1 cellular context compared by ENCODE assay signal in the genomic region with DNA sequence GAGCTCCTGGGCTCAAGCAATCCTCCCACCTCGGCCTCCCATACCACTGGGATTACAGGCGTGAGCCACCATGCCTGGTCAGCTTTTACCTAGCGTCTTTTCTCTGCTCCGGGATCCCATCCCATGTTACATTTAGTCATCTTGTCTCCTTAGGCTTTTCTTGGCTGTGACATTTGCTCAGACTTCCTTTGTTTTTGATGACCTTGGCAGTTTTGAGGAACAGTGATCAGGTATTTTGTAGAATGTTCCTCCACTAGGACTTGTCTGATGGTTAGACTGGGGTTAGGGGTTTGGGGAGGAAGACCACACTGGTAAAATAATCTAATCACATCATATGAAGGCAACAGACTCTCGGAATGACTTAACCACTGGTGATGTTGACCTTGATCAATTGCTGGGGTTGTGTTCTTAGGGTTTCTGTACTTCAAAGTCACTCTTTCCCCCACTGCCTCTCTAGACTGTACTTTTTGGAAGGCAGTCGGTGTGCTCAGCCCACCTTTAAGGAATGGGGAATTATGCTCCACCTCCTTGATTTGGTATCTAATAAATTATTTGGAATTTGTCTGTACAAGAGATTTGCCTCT.
TF ChIP-seq lines count a peak whose summit lies in the region.

No MANE protein-coding gene starts in this region.

TF ChIP-seq in HepG2, 621 proteins besides CTCF, POLR2A, EP300 and RAD21:
- TF ChIP-seq, protein P1, sequence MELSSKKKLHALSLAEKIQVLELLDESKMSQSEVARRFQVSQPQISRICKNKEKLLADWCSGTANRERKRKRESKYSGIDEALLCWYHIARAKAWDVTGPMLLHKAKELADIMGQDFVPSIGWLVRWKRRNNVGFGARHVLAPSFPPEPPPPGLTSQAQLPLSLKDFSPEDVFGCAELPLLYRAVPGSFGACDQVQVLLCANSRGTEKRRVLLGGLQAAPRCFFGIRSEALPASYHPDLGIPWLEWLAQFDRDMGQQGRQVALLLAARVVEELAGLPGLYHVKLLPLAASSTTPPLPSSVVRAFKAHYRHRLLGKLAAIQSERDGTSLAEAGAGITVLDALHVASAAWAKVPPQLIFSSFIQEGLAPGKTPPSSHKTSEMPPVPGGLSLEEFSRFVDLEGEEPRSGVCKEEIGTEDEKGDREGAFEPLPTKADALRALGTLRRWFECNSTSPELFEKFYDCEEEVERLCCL (CRISPR knock-in tag; IDR thresholded peaks at IDR 0.05; ENCODE audit: borderline replicate concordance), result no peak
- no peak for TF ChIP-seq TMF1 (CRISPR knock-in tag; IDR thresholded peaks at IDR 0.05; ENCODE audit: low read depth)
- peak; percentile 87 to 94 for TF ChIP-seq MAFK (conservative IDR thresholded peaks at IDR 0.05 in 1 of 2, IDR thresholded peaks at IDR 0.05 in 1 of 2; ENCODE audit: low read length in 2 of 2)
- TF ChIP-seq ZNF598 (CRISPR knock-in tag; IDR thresholded peaks at IDR 0.05; ENCODE audit: borderline replicate concordance), result no peak
- TF ChIP-seq ZNF782 (CRISPR knock-in tag; IDR thresholded peaks at IDR 0.05; ENCODE audit: borderline replicate concordance), result no peak
- no peak for TF ChIP-seq ZFX (CRISPR knock-in tag; IDR thresholded peaks at IDR 0.05; ENCODE audit: low read depth)
- TF ChIP-seq, protein P2, sequence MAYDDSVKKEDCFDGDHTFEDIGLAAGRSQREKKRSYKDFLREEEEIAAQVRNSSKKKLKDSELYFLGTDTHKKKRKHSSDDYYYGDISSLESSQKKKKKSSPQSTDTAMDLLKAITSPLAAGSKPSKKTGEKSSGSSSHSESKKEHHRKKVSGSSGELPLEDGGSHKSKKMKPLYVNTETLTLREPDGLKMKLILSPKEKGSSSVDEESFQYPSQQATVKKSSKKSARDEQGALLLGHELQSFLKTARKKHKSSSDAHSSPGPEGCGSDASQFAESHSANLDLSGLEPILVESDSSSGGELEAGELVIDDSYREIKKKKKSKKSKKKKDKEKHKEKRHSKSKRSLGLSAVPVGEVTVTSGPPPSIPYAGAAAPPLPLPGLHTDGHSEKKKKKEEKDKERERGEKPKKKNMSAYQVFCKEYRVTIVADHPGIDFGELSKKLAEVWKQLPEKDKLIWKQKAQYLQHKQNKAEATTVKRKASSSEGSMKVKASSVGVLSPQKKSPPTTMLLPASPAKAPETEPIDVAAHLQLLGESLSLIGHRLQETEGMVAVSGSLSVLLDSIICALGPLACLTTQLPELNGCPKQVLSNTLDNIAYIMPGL (CRISPR knock-in tag; IDR thresholded peaks at IDR 0.05; ENCODE audit: borderline replicate concordance in 1 of 2, low read depth in 1 of 2), result no peak
- TF ChIP-seq MAFF (IDR thresholded peaks at IDR 0.05; ENCODE audit: low read depth, low read length), result peak; percentile 89
- no peak for TF ChIP-seq TGIF2 (CRISPR knock-in tag; IDR thresholded peaks at IDR 0.05)
- TF ChIP-seq, protein P3, sequence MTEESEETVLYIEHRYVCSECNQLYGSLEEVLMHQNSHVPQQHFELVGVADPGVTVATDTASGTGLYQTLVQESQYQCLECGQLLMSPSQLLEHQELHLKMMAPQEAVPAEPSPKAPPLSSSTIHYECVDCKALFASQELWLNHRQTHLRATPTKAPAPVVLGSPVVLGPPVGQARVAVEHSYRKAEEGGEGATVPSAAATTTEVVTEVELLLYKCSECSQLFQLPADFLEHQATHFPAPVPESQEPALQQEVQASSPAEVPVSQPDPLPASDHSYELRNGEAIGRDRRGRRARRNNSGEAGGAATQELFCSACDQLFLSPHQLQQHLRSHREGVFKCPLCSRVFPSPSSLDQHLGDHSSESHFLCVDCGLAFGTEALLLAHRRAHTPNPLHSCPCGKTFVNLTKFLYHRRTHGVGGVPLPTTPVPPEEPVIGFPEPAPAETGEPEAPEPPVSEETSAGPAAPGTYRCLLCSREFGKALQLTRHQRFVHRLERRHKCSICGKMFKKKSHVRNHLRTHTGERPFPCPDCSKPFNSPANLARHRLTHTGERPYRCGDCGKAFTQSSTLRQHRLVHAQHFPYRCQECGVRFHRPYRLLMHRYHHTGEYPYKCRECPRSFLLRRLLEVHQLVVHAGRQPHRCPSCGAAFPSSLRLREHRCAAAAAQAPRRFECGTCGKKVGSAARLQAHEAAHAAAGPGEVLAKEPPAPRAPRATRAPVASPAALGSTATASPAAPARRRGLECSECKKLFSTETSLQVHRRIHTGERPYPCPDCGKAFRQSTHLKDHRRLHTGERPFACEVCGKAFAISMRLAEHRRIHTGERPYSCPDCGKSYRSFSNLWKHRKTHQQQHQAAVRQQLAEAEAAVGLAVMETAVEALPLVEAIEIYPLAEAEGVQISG (CRISPR knock-in tag; IDR thresholded peaks at IDR 0.05), result no peak
- TF ChIP-seq, protein P4, sequence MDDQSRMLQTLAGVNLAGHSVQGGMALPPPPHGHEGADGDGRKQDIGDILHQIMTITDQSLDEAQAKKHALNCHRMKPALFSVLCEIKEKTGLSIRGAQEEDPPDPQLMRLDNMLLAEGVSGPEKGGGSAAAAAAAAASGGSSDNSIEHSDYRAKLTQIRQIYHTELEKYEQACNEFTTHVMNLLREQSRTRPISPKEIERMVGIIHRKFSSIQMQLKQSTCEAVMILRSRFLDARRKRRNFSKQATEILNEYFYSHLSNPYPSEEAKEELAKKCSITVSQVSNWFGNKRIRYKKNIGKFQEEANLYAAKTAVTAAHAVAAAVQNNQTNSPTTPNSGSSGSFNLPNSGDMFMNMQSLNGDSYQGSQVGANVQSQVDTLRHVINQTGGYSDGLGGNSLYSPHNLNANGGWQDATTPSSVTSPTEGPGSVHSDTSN (CRISPR knock-in tag; IDR thresholded peaks at IDR 0.05; ENCODE audit: borderline replicate concordance), result no peak
- no peak for TF ChIP-seq ZMYM4 (CRISPR knock-in tag; IDR thresholded peaks at IDR 0.05)
- TF ChIP-seq, protein P5, sequence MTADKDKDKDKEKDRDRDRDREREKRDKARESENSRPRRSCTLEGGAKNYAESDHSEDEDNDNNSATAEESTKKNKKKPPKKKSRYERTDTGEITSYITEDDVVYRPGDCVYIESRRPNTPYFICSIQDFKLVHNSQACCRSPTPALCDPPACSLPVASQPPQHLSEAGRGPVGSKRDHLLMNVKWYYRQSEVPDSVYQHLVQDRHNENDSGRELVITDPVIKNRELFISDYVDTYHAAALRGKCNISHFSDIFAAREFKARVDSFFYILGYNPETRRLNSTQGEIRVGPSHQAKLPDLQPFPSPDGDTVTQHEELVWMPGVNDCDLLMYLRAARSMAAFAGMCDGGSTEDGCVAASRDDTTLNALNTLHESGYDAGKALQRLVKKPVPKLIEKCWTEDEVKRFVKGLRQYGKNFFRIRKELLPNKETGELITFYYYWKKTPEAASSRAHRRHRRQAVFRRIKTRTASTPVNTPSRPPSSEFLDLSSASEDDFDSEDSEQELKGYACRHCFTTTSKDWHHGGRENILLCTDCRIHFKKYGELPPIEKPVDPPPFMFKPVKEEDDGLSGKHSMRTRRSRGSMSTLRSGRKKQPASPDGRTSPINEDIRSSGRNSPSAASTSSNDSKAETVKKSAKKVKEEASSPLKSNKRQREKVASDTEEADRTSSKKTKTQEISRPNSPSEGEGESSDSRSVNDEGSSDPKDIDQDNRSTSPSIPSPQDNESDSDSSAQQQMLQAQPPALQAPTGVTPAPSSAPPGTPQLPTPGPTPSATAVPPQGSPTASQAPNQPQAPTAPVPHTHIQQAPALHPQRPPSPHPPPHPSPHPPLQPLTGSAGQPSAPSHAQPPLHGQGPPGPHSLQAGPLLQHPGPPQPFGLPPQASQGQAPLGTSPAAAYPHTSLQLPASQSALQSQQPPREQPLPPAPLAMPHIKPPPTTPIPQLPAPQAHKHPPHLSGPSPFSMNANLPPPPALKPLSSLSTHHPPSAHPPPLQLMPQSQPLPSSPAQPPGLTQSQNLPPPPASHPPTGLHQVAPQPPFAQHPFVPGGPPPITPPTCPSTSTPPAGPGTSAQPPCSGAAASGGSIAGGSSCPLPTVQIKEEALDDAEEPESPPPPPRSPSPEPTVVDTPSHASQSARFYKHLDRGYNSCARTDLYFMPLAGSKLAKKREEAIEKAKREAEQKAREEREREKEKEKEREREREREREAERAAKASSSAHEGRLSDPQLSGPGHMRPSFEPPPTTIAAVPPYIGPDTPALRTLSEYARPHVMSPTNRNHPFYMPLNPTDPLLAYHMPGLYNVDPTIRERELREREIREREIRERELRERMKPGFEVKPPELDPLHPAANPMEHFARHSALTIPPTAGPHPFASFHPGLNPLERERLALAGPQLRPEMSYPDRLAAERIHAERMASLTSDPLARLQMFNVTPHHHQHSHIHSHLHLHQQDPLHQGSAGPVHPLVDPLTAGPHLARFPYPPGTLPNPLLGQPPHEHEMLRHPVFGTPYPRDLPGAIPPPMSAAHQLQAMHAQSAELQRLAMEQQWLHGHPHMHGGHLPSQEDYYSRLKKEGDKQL (CRISPR knock-in tag; IDR thresholded peaks at IDR 0.05; ENCODE audit: low read depth), result no peak
TF ChIP-seq in HepG2: peak in this region for 2.
